9 cellular contexts compared by ENCODE assay signal in genomic region chr5:161966544-161966943, GRCh38.
A peak's percentile ranks its signal among the peaks of the same experiment; 100 is the strongest.
DNase-seq lines count a peak whose midpoint lies in the region; ATAC-seq and TF ChIP-seq lines count a peak whose summit lies in the region.
"Had no signal": no experiment of that assay in that cellular context is flagged by ENCODE, and none has a peak within 500 bp of the region (broad histone marks: within the 10 kb centered on the region; RNA-seq: fewer than 3 reads in every experiment).

No MANE protein-coding gene starts in this region.

- H3K36me3 ChIP-seq in smooth muscle cell (ENCODE audit: low read depth) = no peaks in the 10 kb centered on the region
- H3K36me3 ChIP-seq in prostate gland = no peaks in the 10 kb centered on the region

- H3K27me3 ChIP-seq in smooth muscle cell (ENCODE audit: low read depth) (no peaks in the 10 kb centered on the region), prostate gland (replicated peaks; ENCODE audit: insufficient read depth) (no peaks in the 10 kb centered on the region)

- no peaks in the 10 kb centered on the region for H3K27me3 Mint-ChIP-seq in T-helper 2 cell treated with Interferon-gamma antibody and Interleukin-4, amounts not matched to agents 5 μg/mL and 100 μg/mL, for 36 hours (ENCODE audit: low read depth)

- no peak for ATAC-seq in GM21717 (IDR thresholded peaks at IDR 0.05; ENCODE audit: unreplicated experiment)

- TF ChIP-seq CTCF in coronary artery (IDR thresholded peaks at IDR 0.05) = peak; percentile 18
- TF ChIP-seq CTCF in smooth muscle cell (IDR thresholded peaks at IDR 0.05; ENCODE audit: borderline replicate concordance, insufficient read depth, poor library complexity, severe bottlenecking) = peak; percentile 39
- peak in 1 of 4 experiments; percentile 37 for TF ChIP-seq CTCF in prostate gland (IDR thresholded peaks at IDR 0.05)

- H2AFZ ChIP-seq in smooth muscle cell (ENCODE audit: low read depth) = peak overlapping the region; percentile 31

- DNase-seq in NCI-H524 (lab: John Stamatoyannopoulos, UW) (peak; percentile 0 to 36), NCI-H524 treated with DMSO at 0.1 percent for 48 hours (lab: John Stamatoyannopoulos, UW) (no peak), NCI-H69 (lab: John Stamatoyannopoulos, UW) (peak; percentile 3), coronary artery (ENCODE audit: low spot score) (no peak), smooth muscle cell (lab: John Stamatoyannopoulos, UW; ENCODE audit: unreplicated experiment) (no peak), prostate gland (ENCODE audit: low spot score) (no peak)
- DNase-seq in T-helper 2 cell treated with Interferon-gamma antibody and Interleukin-4, amounts not matched to agents 5 μg/mL and 100 μg/mL, for 36 hours (ENCODE audit: low spot score) = no peak
- DNase-seq: activated naive CD4-positive, alpha-beta T cell had no signal

- H3K9me3 ChIP-seq in smooth muscle cell (replicated peaks; ENCODE audit: low read depth) (no peaks in the 10 kb centered on the region), prostate gland (no peaks in the 10 kb centered on the region)

- intact Hi-C loops in prostate gland (cut with DNase I) = no loop called here

- H3K27ac ChIP-seq in coronary artery (no peak overlapping the region), smooth muscle cell (ENCODE audit: low read depth) (no peak overlapping the region), prostate gland (no peak overlapping the region)

- H3F3A ChIP-seq in smooth muscle cell (ENCODE audit: low read depth) = no peaks in the 10 kb centered on the region

- H4K20me1 ChIP-seq in smooth muscle cell (ENCODE audit: low read depth) = no peaks in the 10 kb centered on the region

- peaks cover 7% of the 10 kb centered on the region for H3K9me3 Mint-ChIP-seq in T-helper 2 cell treated with Interferon-gamma antibody and Interleukin-4, amounts not matched to agents 5 μg/mL and 100 μg/mL, for 36 hours

- H3K9ac ChIP-seq in smooth muscle cell (ENCODE audit: low read depth) = no peak overlapping the region

- 13% methylated on average over 3 of the region's 3 CpGs for WGBS in smooth muscle cell (ENCODE audit: low lambda C conversion rate)
- 3% methylated on average over 3 of the region's 3 CpGs for WGBS in prostate gland

- no peaks in the 10 kb centered on the region for H3K4me1 ChIP-seq in smooth muscle cell (ENCODE audit: low read depth)
- H3K4me1 ChIP-seq in prostate gland (replicated peaks) = no peaks in the 10 kb centered on the region

- H3K36me3 Mint-ChIP-seq in T-helper 2 cell treated with Interferon-gamma antibody and Interleukin-4, amounts not matched to agents 5 μg/mL and 100 μg/mL, for 36 hours (ENCODE audit: low read depth) = no peaks in the 10 kb centered on the region

- H3K4me3 Mint-ChIP-seq in T-helper 2 cell treated with Interferon-gamma antibody and Interleukin-4, amounts not matched to agents 5 μg/mL and 100 μg/mL, for 36 hours = no peak overlapping the region

- no peaks in the 10 kb centered on the region for H3K4me1 Mint-ChIP-seq in T-helper 2 cell treated with Interferon-gamma antibody and Interleukin-4, amounts not matched to agents 5 μg/mL and 100 μg/mL, for 36 hours (ENCODE audit: low read depth)

- no peak for TF ChIP-seq POLR2A in prostate gland (IDR thresholded peaks at IDR 0.05)

- no peak overlapping the region for H3K4me2 ChIP-seq in smooth muscle cell

- H3K4me3 ChIP-seq in coronary artery = no peak overlapping the region
- H3K4me3 ChIP-seq in smooth muscle cell = no peak overlapping the region
- no peak overlapping the region for H3K4me3 ChIP-seq in prostate gland

- no peak overlapping the region for H3K27ac Mint-ChIP-seq in T-helper 2 cell treated with Interferon-gamma antibody and Interleukin-4, amounts not matched to agents 5 μg/mL and 100 μg/mL, for 36 hours

- no peaks in the 10 kb centered on the region for H3K79me2 ChIP-seq in smooth muscle cell (ENCODE audit: low read depth)

Comparison
In these comparisons a context has a peak if more than half of its experiments do, and no peak if none do; other contexts are left out.
1. DNase-seq: peak in NCI-H524 (2 of 2) and NCI-H69 (single experiment); none in NCI-H524 treated with DMSO at 0.1 percent for 48 hours (single experiment), coronary artery (single experiment), smooth muscle cell (single experiment), T-helper 2 cell treated with Interferon-gamma antibody and Interleukin-4, amounts not matched to agents 5 μg/mL and 100 μg/mL, for 36 hours (single experiment) and prostate gland (single experiment).